Comparison of ENCODE assay signal across 17 cellular contexts in the genomic region with DNA sequence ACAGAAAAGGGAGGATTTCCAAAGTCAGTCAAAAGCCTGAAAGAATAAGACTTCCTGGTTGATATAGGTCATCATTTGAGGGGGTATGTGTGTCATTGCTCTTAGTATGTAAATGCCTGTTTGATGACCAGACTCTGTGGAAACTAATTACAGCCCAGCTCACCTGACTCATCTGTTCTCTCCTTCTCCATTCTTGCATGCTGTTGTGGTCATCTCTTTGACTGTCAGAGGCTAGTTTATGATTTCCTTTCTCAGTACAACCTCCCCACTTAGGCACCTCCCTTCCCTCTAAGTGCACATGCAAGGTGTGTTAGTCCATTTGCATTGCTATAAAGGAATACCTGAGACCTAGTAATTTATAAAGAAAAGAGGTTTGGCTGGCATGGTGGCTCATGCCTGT. TPM values are rescaled to one million over a fixed set of nuclear protein-coding genes. Genes with fewer than 3 reads are reported as not detected.
DNase-seq lines count a peak whose midpoint lies in the region; ATAC-seq and TF ChIP-seq lines count a peak whose summit lies in the region.
"Had no signal": no experiment of that assay in that cellular context is flagged by ENCODE, and none has a peak within 500 bp of the region (broad histone marks: within the 10 kb centered on the region; RNA-seq: fewer than 3 reads in every experiment).

No MANE protein-coding gene starts in this region.

- intact Hi-C loops in head of caudate nucleus (cut with DNase I), result no loop called here

- TF ChIP-seq CTCF in foreskin keratinocyte (conservative IDR thresholded peaks at IDR 0.05) (no peak), GM20000 (IDR thresholded peaks at IDR 0.05; ENCODE audit: extremely low read depth, missing control alignments) (no peak)

- peaks cover 24% of the 10 kb centered on the region for H3K4me1 ChIP-seq in foreskin keratinocyte
- H3K4me1 ChIP-seq: left lung had no signal

- peak overlapping the region; percentile 48 for H3K27ac ChIP-seq in foreskin keratinocyte
- H3K27ac ChIP-seq: left lung, neural progenitor cell had no signal

- DNase-seq in A172 (ENCODE audit: low spot score) (peak; percentile 95), HCEC 1CT (peak; percentile 85), SW480 (ENCODE audit: low spot score) (peak; percentile 90), foreskin keratinocyte (peak; percentile 92 to 98), head of caudate nucleus (no peak), T-helper 2 cell (no peak), pons (ENCODE audit: low spot score) (no peak), GM20000 (ENCODE audit: low spot score) (no peak)
- DNase-seq: activated CD4-positive, alpha-beta T cell treated with anti-CD3 and anti-CD28 coated beads for 48 hours; activated naive CD4-positive, alpha-beta T cell treated with anti-CD3 and anti-CD28 coated beads for 36 hours; AML-193; left lung; NCI-H1105; NCI-H524; stimulated activated CD4-positive, alpha-beta T cell treated with anti-CD3 and anti-CD28 coated beads, Interleukin-12 subunit alpha, Interleukin-12 subunit beta, amount 100 ng/mL, for 4 hours had no signal

- no peaks in the 10 kb centered on the region for H3K27me3 ChIP-seq in foreskin keratinocyte

- peak; percentile 66 for ATAC-seq in foreskin keratinocyte
- ATAC-seq: left lung had no signal

RNA-seq across cellular contexts. Expression of gene C1orf116, which starts 2.4 kb away (rescaled TPM):
- total RNA-seq in A172 (2014; rRNA removed; shearing (Covaris generic)), result 0.31 and 1.4 TPM in 2 replicates
- total RNA-seq in foreskin keratinocyte, result 76.9 and 78.2 TPM in 2 replicates
- polyA plus RNA-seq in foreskin keratinocyte, result 56.6 and 69.5 TPM in 2 replicates
- total RNA-seq: activated naive CD4-positive, alpha-beta T cell treated with anti-CD3 and anti-CD28 coated beads for 36 hours; fibroblast of lung had no signal

RNA-seq across cellular contexts. Expression of gene YOD1, which starts 16.0 kb away (rescaled TPM):
- total RNA-seq in A172 (2014; rRNA removed; shearing (Covaris generic)), result 4.4 and 5.1 TPM in 2 replicates
- total RNA-seq in foreskin keratinocyte, result 9.3 and 9.6 TPM in 2 replicates
- polyA plus RNA-seq in foreskin keratinocyte, result 1.8 and 2.3 TPM in 2 replicates

RNA-seq across cellular contexts. Expression of gene PFKFB2, which starts 18.1 kb away (rescaled TPM):
- 15.6 and 17.4 TPM in 2 replicates for total RNA-seq in A172 (2014; rRNA removed; shearing (Covaris generic))
- total RNA-seq in foreskin keratinocyte, result 12.1 and 12.5 TPM in 2 replicates
- polyA plus RNA-seq in foreskin keratinocyte, result 2.6 and 3.1 TPM in 2 replicates

RNA-seq across cellular contexts. Expression of gene C4BPB, which starts 53.7 kb away (rescaled TPM):
- 7.3 and 11.1 TPM in 2 replicates for total RNA-seq in A172 (2014; rRNA removed; shearing (Covaris generic))
- not detected in 2 replicates for total RNA-seq in foreskin keratinocyte
- polyA plus RNA-seq in foreskin keratinocyte, result not detected in 2 replicates
- total RNA-seq: fibroblast of lung had no signal
- polyA plus RNA-seq: fibroblast of lung had no signal

Comparison
In these comparisons a context has a peak if more than half of its experiments do, and no peak if none do; other contexts are left out.
1. DNase-seq: peak in A172 (single experiment), HCEC 1CT (single experiment), SW480 (single experiment) and foreskin keratinocyte (2 of 2); none in head of caudate nucleus (0 of 42), T-helper 2 cell (0 of 5), pons (single experiment) and GM20000 (single experiment).
2. RNA of gene C1orf116, which starts 2.4 kb away (total RNA-seq): 76.9 to 78.2 TPM in foreskin keratinocyte; 0.31 to 1.4 TPM in A172; every median in the first group is over 10 times any median in the second.